13 cellular contexts compared by ENCODE assay signal in genomic region chr6:158058156-158058723, GRCh38.
DNase-seq lines count a peak whose midpoint lies in the region; ATAC-seq and TF ChIP-seq lines count a peak whose summit lies in the region.
"Had no signal": no experiment of that assay in that cellular context is flagged by ENCODE, and none has a peak within 500 bp of the region (broad histone marks: within the 10 kb centered on the region; RNA-seq: fewer than 3 reads in every experiment).

No MANE protein-coding gene starts in this region.

- DNase-seq in activated CD4-positive, alpha-beta T cell treated with anti-CD3 and anti-CD28 coated beads, Interleukin-2, amount 10 ng/mL, durations not matched to agents 24 days and 14 days, result no peak
- DNase-seq in activated CD4-positive, alpha-beta T cell treated with anti-CD3 and anti-CD28 coated beads for 48 hours, result no peak
- peak; percentile 7 for DNase-seq in NOMO-1 treated with dmso at 0.1 percent for 144 hours (lab: John Stamatoyannopoulos, UW; ENCODE audit: unreplicated experiment)
- peak; percentile 19 for DNase-seq in chondrocyte (ENCODE audit: low spot score)
- peak; percentile 16 for DNase-seq in posterior vena cava (ENCODE audit: low spot score)
- no peak for DNase-seq in activated T-helper 2 cell treated with anti-CD3 and anti-CD28 coated beads, Interferon-gamma antibody, Interleukin-2, Interleukin-4, amounts not matched to agents 10 μg/mL and 5 μg/mL and 100 μg/mL, durations not matched to agents 14 hours and 24 hours and 36 hours (ENCODE audit: low spot score)
- DNase-seq in globus pallidus (ENCODE audit: low spot score), result no peak
- DNase-seq: activated CD4-positive, alpha-beta T cell treated with anti-CD3 and anti-CD28 coated beads, Interleukin-2, amount 50 U/mL, for 1 hour; NCI-H1694 treated with DMSO at 0.1 percent for 48 hours; NCI-H774 had no signal

- peak overlapping the region; percentile 45 for H3K27ac Mint-ChIP-seq in activated CD4-positive, alpha-beta T cell treated with anti-CD3 and anti-CD28 coated beads, Interleukin-2, amount 10 ng/mL, durations not matched to agents 24 days and 14 days
- H3K27ac Mint-ChIP-seq in chondrocyte (ENCODE audit: unreplicated experiment), result peak overlapping the region; percentile 90
- no peak overlapping the region for H3K27ac Mint-ChIP-seq in activated T-helper 2 cell treated with anti-CD3 and anti-CD28 coated beads, Interferon-gamma antibody, Interleukin-2, Interleukin-4, amounts not matched to agents 10 μg/mL and 5 μg/mL and 100 μg/mL, durations not matched to agents 14 hours and 24 hours and 36 hours

- H3K4me1 Mint-ChIP-seq in activated CD4-positive, alpha-beta T cell treated with anti-CD3 and anti-CD28 coated beads, Interleukin-2, amount 10 ng/mL, durations not matched to agents 24 days and 14 days, result peaks cover 32% of the 10 kb centered on the region
- peaks cover 35% of the 10 kb centered on the region for H3K4me1 Mint-ChIP-seq in chondrocyte (ENCODE audit: low read depth)
- H3K4me1 Mint-ChIP-seq in activated T-helper 2 cell treated with anti-CD3 and anti-CD28 coated beads, Interferon-gamma antibody, Interleukin-2, Interleukin-4, amounts not matched to agents 10 μg/mL and 5 μg/mL and 100 μg/mL, durations not matched to agents 14 hours and 24 hours and 36 hours (ENCODE audit: low read depth), result peaks cover 19% of the 10 kb centered on the region
- H3K4me1 Mint-ChIP-seq: neural crest cell had no signal

- H3K36me3 Mint-ChIP-seq in activated CD4-positive, alpha-beta T cell treated with anti-CD3 and anti-CD28 coated beads, Interleukin-2, amount 10 ng/mL, durations not matched to agents 24 days and 14 days (ENCODE audit: low read depth), result peaks cover 27% of the 10 kb centered on the region
- H3K36me3 Mint-ChIP-seq in chondrocyte (ENCODE audit: low read depth), result peaks cover 16% of the 10 kb centered on the region
- peaks cover 2% of the 10 kb centered on the region for H3K36me3 Mint-ChIP-seq in activated T-helper 2 cell treated with anti-CD3 and anti-CD28 coated beads, Interferon-gamma antibody, Interleukin-2, Interleukin-4, amounts not matched to agents 10 μg/mL and 5 μg/mL and 100 μg/mL, durations not matched to agents 14 hours and 24 hours and 36 hours (ENCODE audit: low read depth)

- intact Hi-C loops in activated CD4-positive, alpha-beta T cell treated with anti-CD3 and anti-CD28 coated beads, Interleukin-2, amount 10 ng/mL, durations not matched to agents 24 days and 14 days (cut with micrococcal nuclease), result loop anchor here (5.0 kb wide), 1 partner anchor 296 kb away; no protein-coding TSS in a partner anchor
- intact Hi-C loops in posterior vena cava (cut with DNase I), result loop anchor here in 1 of 2 donors (10.0 kb wide), 1 partner anchor 403 kb away; no protein-coding TSS in a partner anchor
- intact Hi-C loops in activated T-helper 2 cell treated with anti-CD3 and anti-CD28 coated beads, Interferon-gamma antibody, Interleukin-2, Interleukin-4, amounts not matched to agents 10 μg/mL and 5 μg/mL and 100 μg/mL, durations not matched to agents 14 hours and 24 hours and 36 hours (cut with micrococcal nuclease), result loop anchor here (10.0 kb wide), 1 partner anchor 173 kb away; no protein-coding TSS in a partner anchor

- no peaks in the 10 kb centered on the region for H3K27me3 Mint-ChIP-seq in activated CD4-positive, alpha-beta T cell treated with anti-CD3 and anti-CD28 coated beads, Interleukin-2, amount 10 ng/mL, durations not matched to agents 24 days and 14 days
- H3K27me3 Mint-ChIP-seq in chondrocyte (ENCODE audit: low read depth), result no peaks in the 10 kb centered on the region
- no peaks in the 10 kb centered on the region for H3K27me3 Mint-ChIP-seq in activated T-helper 2 cell treated with anti-CD3 and anti-CD28 coated beads, Interferon-gamma antibody, Interleukin-2, Interleukin-4, amounts not matched to agents 10 μg/mL and 5 μg/mL and 100 μg/mL, durations not matched to agents 14 hours and 24 hours and 36 hours (ENCODE audit: low read depth)
- H3K27me3 Mint-ChIP-seq: IgD-negative memory B cell had no signal

- TF ChIP-seq CTCF in chondrocyte (IDR thresholded peaks at IDR 0.05), result no peak

- no peak for ATAC-seq in HG03196 (IDR thresholded peaks at IDR 0.05; ENCODE audit: unreplicated experiment)

- no peak overlapping the region for H3K4me3 Mint-ChIP-seq in activated CD4-positive, alpha-beta T cell treated with anti-CD3 and anti-CD28 coated beads, Interleukin-2, amount 10 ng/mL, durations not matched to agents 24 days and 14 days
- no peak overlapping the region for H3K4me3 Mint-ChIP-seq in chondrocyte (ENCODE audit: unreplicated experiment)
- no peak overlapping the region for H3K4me3 Mint-ChIP-seq in activated T-helper 2 cell treated with anti-CD3 and anti-CD28 coated beads, Interferon-gamma antibody, Interleukin-2, Interleukin-4, amounts not matched to agents 10 μg/mL and 5 μg/mL and 100 μg/mL, durations not matched to agents 14 hours and 24 hours and 36 hours (ENCODE audit: low read depth)
- H3K4me3 Mint-ChIP-seq: IgD-negative memory B cell, neural crest cell had no signal

- peaks cover 9% of the 10 kb centered on the region for H3K9me3 Mint-ChIP-seq in activated CD4-positive, alpha-beta T cell treated with anti-CD3 and anti-CD28 coated beads, Interleukin-2, amount 10 ng/mL, durations not matched to agents 24 days and 14 days
- no peaks in the 10 kb centered on the region for H3K9me3 Mint-ChIP-seq in chondrocyte (ENCODE audit: low read depth)
- no peaks in the 10 kb centered on the region for H3K9me3 Mint-ChIP-seq in activated T-helper 2 cell treated with anti-CD3 and anti-CD28 coated beads, Interferon-gamma antibody, Interleukin-2, Interleukin-4, amounts not matched to agents 10 μg/mL and 5 μg/mL and 100 μg/mL, durations not matched to agents 14 hours and 24 hours and 36 hours
- H3K9me3 Mint-ChIP-seq: IgD-negative memory B cell had no signal

Comparison
In these comparisons a context has a peak if more than half of its experiments do, and no peak if none do; other contexts are left out.
1. DNase-seq: peak in NOMO-1 treated with dmso at 0.1 percent for 144 hours (single experiment), chondrocyte (single experiment) and posterior vena cava (single experiment); none in activated CD4-positive, alpha-beta T cell treated with anti-CD3 and anti-CD28 coated beads, Interleukin-2, amount 10 ng/mL, durations not matched to agents 24 days and 14 days (single experiment), activated CD4-positive, alpha-beta T cell treated with anti-CD3 and anti-CD28 coated beads for 48 hours (single experiment), activated T-helper 2 cell treated with anti-CD3 and anti-CD28 coated beads, Interferon-gamma antibody, Interleukin-2, Interleukin-4, amounts not matched to agents 10 μg/mL and 5 μg/mL and 100 μg/mL, durations not matched to agents 14 hours and 24 hours and 36 hours (single experiment) and globus pallidus (single experiment).